8 cellular contexts compared by ENCODE assay signal in genomic region chr7:102279537-102280400, GRCh38. TPM values are rescaled to one million over a fixed set of nuclear protein-coding genes. Genes with fewer than 3 reads are reported as not detected.
A peak's percentile ranks its signal among the peaks of the same experiment; 100 is the strongest.
DNase-seq lines count a peak whose midpoint lies in the region; ATAC-seq and TF ChIP-seq lines count a peak whose summit lies in the region.

No MANE protein-coding gene starts in this region.

- no peak overlapping the region for H3K4me3 ChIP-seq in endodermal cell (ENCODE audit: low read length)

- H3K4me1 Mint-ChIP-seq in endodermal cell (peaks cover 2% of the 10 kb centered on the region), type B pancreatic cell (ENCODE audit: unreplicated experiment) (peaks cover 6% of the 10 kb centered on the region)
- peaks cover 7 to 17% (median 11%) of the 10 kb centered on the region in 4 donors for H3K4me1 Mint-ChIP-seq in naive thymus-derived CD8-positive, alpha-beta T cell

- no peaks in the 10 kb centered on the region for H3K36me3 ChIP-seq in endodermal cell (ENCODE audit: control insufficient read depth, insufficient read depth, low read length)

- H3K9ac ChIP-seq in endodermal cell (ENCODE audit: extremely low read depth, low read length, poor library complexity, severe bottlenecking): no peak overlapping the region

- 68 to 70% methylated on average over 2 to 23 of the region's 23 CpGs for WGBS in endodermal cell (ENCODE audit: insufficient coverage in 1 of 2, insufficient read length in 1 of 2), 2 experiments

- peak; percentile 21 for DNase-seq in NK-92 treated with Interleukin-12 subunit alpha and Interleukin-12 subunit beta, amount 100 ng/mL, for 24 hours (lab: John Stamatoyannopoulos, UW)
- DNase-seq in NK-92 (lab: John Stamatoyannopoulos, UW; ENCODE audit: unreplicated experiment): no peak
- peak; percentile 44 for DNase-seq in NCI-H526 treated with DMSO at 0.1 percent for 48 hours (lab: John Stamatoyannopoulos, UW)
- DNase-seq in activated CD8-positive, alpha-beta memory T cell treated with anti-CD3 and anti-CD28 coated beads for 1 hour (ENCODE audit: extremely low read depth in 1 of 2, low read depth in 1 of 2): peak; percentile 23 to 33
- peak; percentile 91 for DNase-seq in endodermal cell
- DNase-seq in naive thymus-derived CD8-positive, alpha-beta T cell: peak; percentile 45 to 77 (median 58)
- no peak for DNase-seq in type B pancreatic cell (ENCODE audit: extremely low spot score, unreplicated experiment)

- H3K4me1 ChIP-seq in endodermal cell (ENCODE audit: control insufficient read depth, insufficient read depth, low read length): no peaks in the 10 kb centered on the region

- H3K27me3 ChIP-seq in endodermal cell (ENCODE audit: control insufficient read depth, insufficient read depth, low read length, poor library complexity, severe bottlenecking): no peaks in the 10 kb centered on the region

- POLR2A ChIA-PET in naive thymus-derived CD8-positive, alpha-beta T cell (lab: Charles Lee): interaction anchor here (1.2 kb wide), 1 partner anchor 10 kb away, joined by 3 read pairs; no protein-coding TSS in a partner anchor

- H3K9me3 ChIP-seq in endodermal cell (ENCODE audit: control insufficient read depth, low read length): no peaks in the 10 kb centered on the region

- H3K27me3 Mint-ChIP-seq in endodermal cell (ENCODE audit: insufficient read depth) (peaks cover under 1% of the 10 kb centered on the region), type B pancreatic cell (no peaks in the 10 kb centered on the region)
- no peaks in the 10 kb centered on the region for H3K27me3 Mint-ChIP-seq in naive thymus-derived CD8-positive, alpha-beta T cell

- no peaks in the 10 kb centered on the region for H3K36me3 Mint-ChIP-seq in endodermal cell (ENCODE audit: low read depth)
- H3K36me3 Mint-ChIP-seq in naive thymus-derived CD8-positive, alpha-beta T cell: no peaks in the 10 kb centered on the region
- H3K36me3 Mint-ChIP-seq in type B pancreatic cell: no peaks in the 10 kb centered on the region

- peak; percentile 96 for TF ChIP-seq CTCF in endodermal cell (conservative IDR thresholded peaks at IDR 0.05)
- peak; percentile 93 for TF ChIP-seq CTCF in type B pancreatic cell (conservative IDR thresholded peaks at IDR 0.05)

- ATAC-seq in HG02798 (IDR thresholded peaks at IDR 0.05; ENCODE audit: poor library complexity, unreplicated experiment): peak; percentile 75
- peak; percentile 85 to 97 for ATAC-seq in naive thymus-derived CD8-positive, alpha-beta T cell

- H3K27ac ChIP-seq in endodermal cell (ENCODE audit: low read depth, low read length): no peak overlapping the region

- H3K27ac Mint-ChIP-seq in endodermal cell (no peak overlapping the region), type B pancreatic cell (no peak overlapping the region)
- H3K27ac Mint-ChIP-seq in naive thymus-derived CD8-positive, alpha-beta T cell: peak overlapping the region in 2 of 10 donors; percentile 37 to 56

- H3K4me3 Mint-ChIP-seq in endodermal cell (no peak overlapping the region), type B pancreatic cell (no peak overlapping the region)
- H3K4me3 Mint-ChIP-seq in naive thymus-derived CD8-positive, alpha-beta T cell: no peak overlapping the region

- H3K9me3 Mint-ChIP-seq in endodermal cell (no peaks in the 10 kb centered on the region), type B pancreatic cell (no peaks in the 10 kb centered on the region)
- no peaks in the 10 kb centered on the region for H3K9me3 Mint-ChIP-seq in naive thymus-derived CD8-positive, alpha-beta T cell

RNA-seq across cellular contexts. Expression of gene SH2B2, which starts 6.9 kb away (rescaled TPM):
- 1 to 10 TPM; 8.0 to 8.7 TPM for total RNA-seq in endodermal cell
- polyA plus RNA-seq in endodermal cell (2013, experiment 1 of 2): 8.4 TPM
- 8.7 TPM for polyA plus RNA-seq in endodermal cell (2013, experiment 2 of 2)
- total RNA-seq in naive thymus-derived CD8-positive, alpha-beta T cell: 1 to 10 TPM; 2.7 to 3.8 TPM
- under 1 TPM in 2 of 3 donors, not detected in 1; 0.17 to 0.31 TPM for polyA plus RNA-seq in naive thymus-derived CD8-positive, alpha-beta T cell
- total RNA-seq in type B pancreatic cell (ENCODE audit: low replicate concordance): 9.5 and 15.5 TPM in 2 replicates

Comparison
In these comparisons a context has a peak if more than half of its experiments do, and no peak if none do; other contexts are left out.
1. DNase-seq: peak in NK-92 treated with Interleukin-12 subunit alpha and Interleukin-12 subunit beta, amount 100 ng/mL, for 24 hours (single experiment), NCI-H526 treated with DMSO at 0.1 percent for 48 hours (single experiment), activated CD8-positive, alpha-beta memory T cell treated with anti-CD3 and anti-CD28 coated beads for 1 hour (2 of 2), endodermal cell (single experiment) and naive thymus-derived CD8-positive, alpha-beta T cell (10 of 10); none in NK-92 (single experiment) and type B pancreatic cell (single experiment).